ENCODE assay signal across 14 cellular contexts in genomic region chr1:59015708-59016107, GRCh38.
DNase-seq lines count a peak whose midpoint lies in the region; ATAC-seq and TF ChIP-seq lines count a peak whose summit lies in the region.
"Had no signal": no experiment of that assay in that cellular context is flagged by ENCODE, and none has a peak within 500 bp of the region (broad histone marks: within the 10 kb centered on the region; RNA-seq: fewer than 3 reads in every experiment).

No MANE protein-coding gene starts in this region.

- no peak overlapping the region for H3K4me3 ChIP-seq in MM.1S (ENCODE audit: low read length)
- no peak overlapping the region for H3K4me3 ChIP-seq in H7 (ENCODE audit: insufficient read depth, low read depth, low read length)
- H3K4me3 ChIP-seq: Peyer's patch, thyroid gland had no signal

- intact Hi-C loops in dendritic cell treated with granulocyte-macrophage colony-stimulating factor and Interleukin-4, amounts not matched to agents 40 ng/mL and 50 ng/mL, for 4 days (cut with micrococcal nuclease): no loop called here

- peak overlapping the region; percentile 23; the same call in 1 of the 2 replicates for H3K4me2 ChIP-seq in MM.1S (ENCODE audit: low read depth, low read length)

- no peaks in the 10 kb centered on the region for H3K9me3 ChIP-seq in MM.1S (replicated peaks; ENCODE audit: insufficient read depth, low read length)
- H3K9me3 ChIP-seq: Peyer's patch, thyroid gland had no signal

- H3K9me2 ChIP-seq in MM.1S (replicated peaks; ENCODE audit: insufficient read depth, low read length): no peaks in the 10 kb centered on the region

- H3K79me2 ChIP-seq in MM.1S (ENCODE audit: low read length): no peaks in the 10 kb centered on the region

- H3F3A ChIP-seq in MM.1S (ENCODE audit: insufficient read depth, low read length): peaks cover 44% of the 10 kb centered on the region

- H4K20me1 ChIP-seq in MM.1S (ENCODE audit: insufficient read depth, low read length): no peaks in the 10 kb centered on the region

- H3K27me3 ChIP-seq in MM.1S (replicated peaks; ENCODE audit: insufficient read depth, low read length) (no peaks in the 10 kb centered on the region), H7 (ENCODE audit: control insufficient read depth, insufficient read depth, low read length) (no peaks in the 10 kb centered on the region; the same call in 1 of the 2 replicates)
- H3K27me3 ChIP-seq: Peyer's patch, thyroid gland had no signal

- peak; percentile 39 for DNase-seq in CD1c-positive myeloid dendritic cell (ENCODE audit: extremely low spot score)
- no peak for DNase-seq in MM.1S
- peak; percentile 38 for DNase-seq in myocyte (ENCODE audit: low read depth)
- no peak for DNase-seq in H7
- DNase-seq in activated gamma-delta T cell treated with Interleukin-2 at 50 U/mL for 16 hours: no peak
- no peak for DNase-seq in activated CD4-positive, CD25-positive, alpha-beta regulatory T cell (lab: John Stamatoyannopoulos, UW)
- DNase-seq: left cardiac atrium, NCI-H1092, Peyer's patch, posterior cingulate gyrus, thyroid gland had no signal

- no peaks in the 10 kb centered on the region for H3K36me3 Mint-ChIP-seq in dendritic cell treated with granulocyte-macrophage colony-stimulating factor and Interleukin-4, amounts not matched to agents 40 ng/mL and 50 ng/mL, for 4 days (ENCODE audit: low read depth)

- H3K4me1 ChIP-seq in MM.1S (ENCODE audit: low read length): peaks cover 62% of the 10 kb centered on the region

- ATAC-seq in GM19351 (IDR thresholded peaks at IDR 0.05; ENCODE audit: unreplicated experiment): no peak
- ATAC-seq: WTC11 had no signal

- peaks cover 7% of the 10 kb centered on the region for H3K27me3 Mint-ChIP-seq in dendritic cell treated with granulocyte-macrophage colony-stimulating factor and Interleukin-4, amounts not matched to agents 40 ng/mL and 50 ng/mL, for 4 days

- no peaks in the 10 kb centered on the region for H3K9me3 Mint-ChIP-seq in dendritic cell treated with granulocyte-macrophage colony-stimulating factor and Interleukin-4, amounts not matched to agents 40 ng/mL and 50 ng/mL, for 4 days

- H3K9ac ChIP-seq in MM.1S (ENCODE audit: low read length): no peak overlapping the region

- peaks cover 72% of the 10 kb centered on the region for H3K4me1 Mint-ChIP-seq in dendritic cell treated with granulocyte-macrophage colony-stimulating factor and Interleukin-4, amounts not matched to agents 40 ng/mL and 50 ng/mL, for 4 days (ENCODE audit: low read depth)

- no peak overlapping the region for H3K4me3 Mint-ChIP-seq in dendritic cell treated with granulocyte-macrophage colony-stimulating factor and Interleukin-4, amounts not matched to agents 40 ng/mL and 50 ng/mL, for 4 days
- H3K4me3 Mint-ChIP-seq: WTC11 had no signal

- TF ChIP-seq CTCF in MM.1S (IDR thresholded peaks at IDR 0.05; ENCODE audit: low read length): no peak

- no peak overlapping the region; the same call in 1 of the 2 replicates for H3K27ac ChIP-seq in MM.1S (ENCODE audit: low read length)
- H3K27ac ChIP-seq: thyroid gland had no signal

- H3K27ac Mint-ChIP-seq in dendritic cell treated with granulocyte-macrophage colony-stimulating factor and Interleukin-4, amounts not matched to agents 40 ng/mL and 50 ng/mL, for 4 days: peak overlapping the region; percentile 31
- H3K27ac Mint-ChIP-seq: WTC11 had no signal

- no peaks in the 10 kb centered on the region for H3K36me3 ChIP-seq in MM.1S (replicated peaks; ENCODE audit: insufficient read depth, low read length)
- H3K36me3 ChIP-seq in H7 (replicated peaks; ENCODE audit: control insufficient read depth, insufficient read depth, low read length): no peaks in the 10 kb centered on the region
- H3K36me3 ChIP-seq: Peyer's patch, thyroid gland had no signal

- no peak overlapping the region for H2AFZ ChIP-seq in MM.1S (ENCODE audit: low read length)

Comparison
In these comparisons a context has a peak if more than half of its experiments do, and no peak if none do; other contexts are left out.
1. DNase-seq: peak in CD1c-positive myeloid dendritic cell (single experiment) and myocyte (single experiment); none in MM.1S (single experiment), H7 (single experiment), activated gamma-delta T cell treated with Interleukin-2 at 50 U/mL for 16 hours (single experiment) and activated CD4-positive, CD25-positive, alpha-beta regulatory T cell (0 of 4).